In genomic region chr3:101814835-101815234, GRCh38 we compare ENCODE assay signal across 1 cellular context.
TF ChIP-seq lines count a peak whose summit lies in the region.

No MANE protein-coding gene starts in this region.

TF ChIP-seq in SK-N-SH treated with all-trans-retinoic acid at 6 μM for 48 hours, 23 proteins besides CTCF, POLR2A, EP300 and RAD21 (continued from another document):
- no peak for TF ChIP-seq TCF4 (CRISPR knock-in tag; IDR thresholded peaks at IDR 0.05; ENCODE audit: borderline replicate concordance)
- no peak for TF ChIP-seq TOX (CRISPR knock-in tag; IDR thresholded peaks at IDR 0.05; ENCODE audit: borderline replicate concordance)
- TF ChIP-seq RARB (CRISPR knock-in tag; IDR thresholded peaks at IDR 0.05) = no peak
- no peak for TF ChIP-seq ZFP30 (CRISPR knock-in tag; IDR thresholded peaks at IDR 0.05)
